8 cellular contexts compared by ENCODE assay signal in the genomic region with DNA sequence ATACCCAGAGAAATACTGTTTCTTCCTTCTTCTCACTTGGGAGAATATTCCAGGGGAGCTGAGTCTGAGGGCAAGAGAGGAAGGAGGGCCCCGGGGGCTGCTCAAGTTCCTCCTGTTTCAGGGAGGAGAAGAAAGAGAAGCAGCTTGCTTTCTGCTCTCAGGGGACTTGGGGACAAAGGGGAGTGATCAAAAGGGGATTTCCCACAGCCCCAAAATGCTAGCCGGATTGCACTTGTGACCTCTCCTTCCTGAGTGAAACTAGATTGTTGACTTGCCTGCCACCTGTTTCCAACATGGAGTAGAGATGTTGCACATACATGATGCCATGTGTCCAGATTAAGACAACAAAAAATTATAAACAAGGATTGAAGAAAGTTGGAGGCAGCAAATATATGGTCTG.
DNase-seq lines count a peak whose midpoint lies in the region; ATAC-seq and TF ChIP-seq lines count a peak whose summit lies in the region.

No MANE protein-coding gene starts in this region.

- no peak overlapping the region for H3K4me3 ChIP-seq in HL-60 (replicated peaks; ENCODE audit: insufficient read depth, low read length)

- DNase-seq in HL-60 (ENCODE audit: low read depth in 1 of 2, low spot score in 1 of 2) (peak; percentile 67 to 72), Ammon's horn (ENCODE audit: low spot score) (no peak), NCI-H146 treated with DMSO at 0.1 percent for 48 hours (lab: John Stamatoyannopoulos, UW; ENCODE audit: unreplicated experiment) (no peak), NCI-H2081 treated with DMSO at 0.1 percent for 48 hours (lab: John Stamatoyannopoulos, UW) (no peak)
- DNase-seq in stimulated activated naive CD8-positive, alpha-beta T cell treated with anti-CD3 and anti-CD28 coated beads, Interleukin-15, amount 100 ng/mL, for 72 hours, result peak; percentile 69 to 75

- peak overlapping the region; percentile 76 for H3K27ac Mint-ChIP-seq in activated naive CD8-positive, alpha-beta T cell
- H3K27ac Mint-ChIP-seq in stimulated activated naive CD8-positive, alpha-beta T cell treated with anti-CD3 and anti-CD28 coated beads, Interleukin-15, amount 100 ng/mL, for 72 hours, result peak overlapping the region; percentile 96 to 99

- no peaks in the 10 kb centered on the region for H3K27me3 Mint-ChIP-seq in activated naive CD8-positive, alpha-beta T cell
- no peaks in the 10 kb centered on the region for H3K27me3 Mint-ChIP-seq in stimulated activated naive CD8-positive, alpha-beta T cell treated with anti-CD3 and anti-CD28 coated beads, Interleukin-15, amount 100 ng/mL, for 72 hours

- peaks cover 51% of the 10 kb centered on the region for H3K4me1 Mint-ChIP-seq in activated naive CD8-positive, alpha-beta T cell (ENCODE audit: low read depth)
- H3K4me1 Mint-ChIP-seq in stimulated activated naive CD8-positive, alpha-beta T cell treated with anti-CD3 and anti-CD28 coated beads, Interleukin-15, amount 100 ng/mL, for 72 hours, result peaks cover 82% of the 10 kb centered on the region

- peak overlapping the region; percentile 27 for H3K27ac ChIP-seq in HL-60 (replicated peaks)

- ATAC-seq in GM18505 (IDR thresholded peaks at IDR 0.05; ENCODE audit: unreplicated experiment), result peak; percentile 63
- peak; percentile 71 for ATAC-seq in GM21515 (IDR thresholded peaks at IDR 0.05; ENCODE audit: unreplicated experiment)
- ATAC-seq in stimulated activated naive CD8-positive, alpha-beta T cell treated with anti-CD3 and anti-CD28 coated beads, Interleukin-15, amount 100 ng/mL, for 72 hours, result peak; percentile 86

- H3K4me3 Mint-ChIP-seq in activated naive CD8-positive, alpha-beta T cell, result peak overlapping the region; percentile 3
- H3K4me3 Mint-ChIP-seq in stimulated activated naive CD8-positive, alpha-beta T cell treated with anti-CD3 and anti-CD28 coated beads, Interleukin-15, amount 100 ng/mL, for 72 hours, result peak overlapping the region; percentile 74 to 85

- TF ChIP-seq POLR2A in GM18505 (IDR thresholded peaks at IDR 0.05; ENCODE audit: borderline replicate concordance, extremely low read depth, insufficient read depth, insufficient read length), result peak; percentile 13

- no peak for TF ChIP-seq CTCF in HL-60 (IDR thresholded peaks at IDR 0.05; ENCODE audit: insufficient read depth, low read length)

- no peaks in the 10 kb centered on the region for H3K9me3 Mint-ChIP-seq in activated naive CD8-positive, alpha-beta T cell (ENCODE audit: low read depth)
- no peaks in the 10 kb centered on the region for H3K9me3 Mint-ChIP-seq in stimulated activated naive CD8-positive, alpha-beta T cell treated with anti-CD3 and anti-CD28 coated beads, Interleukin-15, amount 100 ng/mL, for 72 hours

- peaks cover 2% of the 10 kb centered on the region for H3K36me3 Mint-ChIP-seq in activated naive CD8-positive, alpha-beta T cell

- H3K27me3 ChIP-seq in HL-60 (ENCODE audit: insufficient read depth, poor library complexity, severe bottlenecking), result no peaks in the 10 kb centered on the region

Comparison
In these comparisons a context has a peak if more than half of its experiments do, and no peak if none do; other contexts are left out.
1. DNase-seq: peak in HL-60 (2 of 2) and stimulated activated naive CD8-positive, alpha-beta T cell treated with anti-CD3 and anti-CD28 coated beads, Interleukin-15, amount 100 ng/mL, for 72 hours (2 of 2); none in Ammon's horn (single experiment), NCI-H146 treated with DMSO at 0.1 percent for 48 hours (single experiment) and NCI-H2081 treated with DMSO at 0.1 percent for 48 hours (single experiment).
2. Peak in every context shown above with its lines, with median percentiles within 50 percentile points of each other: ATAC-seq.